In the genomic region with DNA sequence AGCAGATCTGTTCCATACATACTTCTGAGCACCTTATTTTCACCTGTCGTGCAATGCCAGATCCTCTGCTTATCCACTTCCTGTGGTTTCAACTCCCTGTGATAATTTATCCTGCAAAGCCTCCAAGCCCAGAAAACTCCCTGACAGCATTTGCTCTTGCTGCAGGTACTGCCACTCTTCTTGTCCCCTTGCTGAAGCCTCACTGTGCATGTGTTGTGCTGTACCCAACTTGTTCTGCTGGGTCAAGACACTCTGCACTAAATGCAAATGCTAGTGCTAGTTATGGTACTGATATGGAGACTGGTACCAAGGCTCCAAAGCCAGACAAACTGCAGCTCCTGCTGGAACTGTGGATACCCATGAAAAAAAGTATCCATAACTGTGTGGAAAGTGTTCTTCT, we compare ENCODE assay signal across 28 cellular contexts.
"Had no signal": no experiment of that assay in that cellular context is flagged by ENCODE, and none has a peak within 500 bp of the region (broad histone marks: within the 10 kb centered on the region; RNA-seq: fewer than 3 reads in every experiment).

No MANE protein-coding gene starts in this region.

- H3K27ac Mint-ChIP-seq: stimulated activated effector memory CD8-positive, alpha-beta T cell treated with anti-CD3 and anti-CD28 coated beads, Interleukin-12 subunit alpha, Interleukin-12 subunit beta, amount 100 ng/mL, for 72 hours; stimulated activated naive B cell treated with anti-CD40 and anti-IgM and Interleukin-4, amounts not matched to agents 10 μg/mL and 1 μg/mL and 100 μg/mL, for 72 hours; stimulated activated naive CD8-positive, alpha-beta T cell treated with anti-CD3 and anti-CD28 coated beads, Interleukin-15, amount 100 ng/mL, for 72 hours; stimulated activated naive CD8-positive, alpha-beta T cell treated with anti-CD3 and anti-CD28 coated beads, Interleukin-15, Interleukin-2, amounts not matched to agents 100 ng/mL and 50 ng/mL, for 24 hours; type B pancreatic cell had no signal

- ATAC-seq: stimulated activated effector memory CD8-positive, alpha-beta T cell treated with anti-CD3 and anti-CD28 coated beads, Interleukin-12 subunit alpha, Interleukin-12 subunit beta, amount 100 ng/mL, for 72 hours; stimulated activated naive B cell treated with anti-CD40 and anti-IgM and Interleukin-4, amounts not matched to agents 10 μg/mL and 1 μg/mL and 100 μg/mL, for 72 hours; stimulated activated naive CD8-positive, alpha-beta T cell treated with anti-CD3 and anti-CD28 coated beads, Interleukin-15, amount 100 ng/mL, for 72 hours; stimulated activated naive CD8-positive, alpha-beta T cell treated with anti-CD3 and anti-CD28 coated beads, Interleukin-15, Interleukin-2, amounts not matched to agents 100 U/mL and 50 U/mL, for 24 hours; upper lobe of right lung had no signal

- H3K4me1 Mint-ChIP-seq: stimulated activated effector memory CD8-positive, alpha-beta T cell treated with anti-CD3 and anti-CD28 coated beads, Interleukin-12 subunit alpha, Interleukin-12 subunit beta, amount 100 ng/mL, for 72 hours; stimulated activated naive B cell treated with anti-CD40 and anti-IgM and Interleukin-4, amounts not matched to agents 10 μg/mL and 1 μg/mL and 100 μg/mL, for 72 hours; stimulated activated naive CD8-positive, alpha-beta T cell treated with anti-CD3 and anti-CD28 coated beads, Interleukin-15, amount 100 ng/mL, for 72 hours had no signal

- H3K27me3 Mint-ChIP-seq: stimulated activated naive CD8-positive, alpha-beta T cell treated with anti-CD3 and anti-CD28 coated beads, Interleukin-15, amount 100 ng/mL, for 72 hours; stimulated activated naive CD8-positive, alpha-beta T cell treated with anti-CD3 and anti-CD28 coated beads, Interleukin-15, Interleukin-2, amounts not matched to agents 100 ng/mL and 50 ng/mL, for 24 hours; type B pancreatic cell had no signal

- H3K4me1 ChIP-seq: stomach, suprapubic skin, testis, thyroid gland, tibial artery, tibial nerve, transverse colon, upper lobe of left lung, upper lobe of right lung, uterus, vagina had no signal

- H3K27ac ChIP-seq: stomach, suprapubic skin, testis, thoracic aorta, thyroid gland, tibial artery, tibial nerve, transverse colon, upper lobe of left lung, upper lobe of right lung, uterus, vagina had no signal

- H3K9me3 ChIP-seq: stomach, suprapubic skin, testis, thoracic aorta, thyroid gland, tibial artery, tibial nerve, transverse colon, upper lobe of left lung, upper lobe of right lung, uterus, vagina had no signal

- H3K4me3 ChIP-seq: stomach, suprapubic skin, testis, thoracic aorta, thyroid gland, tibial artery, tibial nerve, transverse colon, upper lobe of left lung, upper lobe of right lung, uterus, vagina had no signal

- DNase-seq: stimulated activated CD4-positive, alpha-beta T cell treated with anti-CD3 and anti-CD28 coated beads, Interleukin-2, amount 100 ng/mL, for 48 hours; stimulated activated CD4-positive, alpha-beta T cell treated with anti-CD3 and anti-CD28 coated beads, Interleukin-4, amount 100 ng/mL, for 1 hour; stimulated activated CD4-positive, alpha-beta T cell treated with anti-CD3 and anti-CD28 coated beads, Interleukin-4, amount 100 ng/mL, for 24 hours; stimulated activated CD4-positive, alpha-beta T cell treated with anti-CD3 and anti-CD28 coated beads, Interleukin-4, amount 100 ng/mL, for 4 hours; stimulated activated CD8-positive, alpha-beta memory T cell treated with anti-CD3 and anti-CD28 coated beads, Interleukin-4, amount 100 ng/mL, for 48 hours; stimulated activated naive B cell treated with anti-CD40 and anti-IgM and Interleukin-4, amounts not matched to agents 10 μg/mL and 1 μg/mL and 100 μg/mL, for 72 hours; stimulated activated naive CD4-positive, alpha-beta T cell; stimulated activated naive CD4-positive, alpha-beta T cell treated with Interleukin-2 at 50 U/mL for 16 hours; stimulated activated naive CD8-positive, alpha-beta T cell treated with anti-CD3 and anti-CD28 coated beads, Interleukin-15, amount 100 ng/mL, for 72 hours; stimulated activated naive CD8-positive, alpha-beta T cell treated with anti-CD3 and anti-CD28 coated beads, Interleukin-15, Interleukin-2, amounts not matched to agents 100 U/mL and 50 U/mL, for 24 hours; stomach; substantia nigra; testis; thyroid gland; tibial artery; transverse colon; trophoblast cell; upper lobe of left lung; upper lobe of right lung; uterus had no signal

- FAIRE-seq: urothelium cell line had no signal

- H3K4me3 Mint-ChIP-seq: stimulated activated effector memory CD8-positive, alpha-beta T cell treated with anti-CD3 and anti-CD28 coated beads, Interleukin-12 subunit alpha, Interleukin-12 subunit beta, amount 100 ng/mL, for 72 hours; stimulated activated naive B cell treated with anti-CD40 and anti-IgM and Interleukin-4, amounts not matched to agents 10 μg/mL and 1 μg/mL and 100 μg/mL, for 72 hours; stimulated activated naive CD8-positive, alpha-beta T cell treated with anti-CD3 and anti-CD28 coated beads, Interleukin-15, amount 100 ng/mL, for 72 hours; stimulated activated naive CD8-positive, alpha-beta T cell treated with anti-CD3 and anti-CD28 coated beads, Interleukin-15, Interleukin-2, amounts not matched to agents 100 ng/mL and 50 ng/mL, for 24 hours; type B pancreatic cell had no signal

- H3K36me3 Mint-ChIP-seq: stimulated activated effector memory CD8-positive, alpha-beta T cell treated with anti-CD3 and anti-CD28 coated beads, Interleukin-12 subunit alpha, Interleukin-12 subunit beta, amount 100 ng/mL, for 72 hours; stimulated activated naive B cell treated with anti-CD40 and anti-IgM and Interleukin-4, amounts not matched to agents 10 μg/mL and 1 μg/mL and 100 μg/mL, for 72 hours; type B pancreatic cell had no signal

- H3K27me3 ChIP-seq: stomach, suprapubic skin, testis, thyroid gland, tibial nerve, transverse colon, upper lobe of left lung, upper lobe of right lung, uterus, vagina had no signal

- H3K9me3 Mint-ChIP-seq: type B pancreatic cell had no signal

- H3K36me3 ChIP-seq: stomach, suprapubic skin, thoracic aorta, thyroid gland, tibial artery, tibial nerve, transverse colon, upper lobe of left lung, upper lobe of right lung, uterus, vagina had no signal
